ENCODE assay signal across 16 cellular contexts in the genomic region with DNA sequence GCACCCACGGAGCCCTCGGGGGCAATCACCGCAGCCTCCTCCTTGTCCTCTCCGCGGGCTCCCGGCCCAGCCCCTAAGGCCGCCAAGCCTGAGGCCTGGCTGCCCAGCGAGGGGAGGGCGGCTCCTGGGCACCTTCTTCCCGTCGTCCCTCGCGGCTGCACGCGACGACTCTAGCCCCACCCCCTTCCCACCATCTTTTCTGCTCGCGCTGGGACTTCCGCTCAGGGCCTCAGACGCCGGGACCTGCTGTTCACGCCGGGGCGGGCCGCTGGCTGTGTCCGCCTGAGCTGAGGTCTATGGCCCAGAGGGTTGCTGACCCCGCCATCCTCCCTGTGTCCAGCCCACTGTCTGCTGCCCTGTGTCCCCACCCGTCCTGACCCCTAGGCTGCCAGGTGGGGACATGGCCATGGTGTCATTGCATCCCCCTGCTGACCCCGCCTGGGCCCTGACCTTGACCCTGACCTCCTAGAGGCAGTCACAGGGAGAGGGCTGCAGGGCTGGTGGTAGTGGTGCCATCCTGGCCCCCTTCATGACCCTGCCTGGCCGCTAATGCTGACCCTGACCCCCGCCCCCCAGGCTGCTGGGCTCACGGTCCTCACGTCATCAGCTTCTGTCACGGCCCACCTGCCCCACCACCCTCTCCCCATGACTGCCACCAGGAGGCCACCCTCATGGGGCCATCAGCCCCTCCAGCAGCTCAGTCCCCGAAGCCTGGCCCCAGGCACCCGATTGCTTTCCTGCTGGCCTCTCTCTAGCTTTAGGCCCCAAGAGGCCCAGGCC.
DNase-seq lines count a peak whose midpoint lies in the region; ATAC-seq and TF ChIP-seq lines count a peak whose summit lies in the region.
"Had no signal": no experiment of that assay in that cellular context is flagged by ENCODE, and none has a peak within 500 bp of the region (broad histone marks: within the 10 kb centered on the region; RNA-seq: fewer than 3 reads in every experiment).

No MANE protein-coding gene starts in this region.

- no peaks in the 10 kb centered on the region for H3K9me3 ChIP-seq in lower lobe of right lung

- no peak overlapping the region for H3K4me3 ChIP-seq in lower lobe of right lung
- H3K4me3 ChIP-seq: BLaER1 treated with 17β-estradiol and CSF1 and Interleukin-3, amounts not matched to agents 10 nM and 100 nM had no signal

- peak overlapping the region in 1 of 2 donors; percentile 16 for H3K27ac Mint-ChIP-seq in stimulated activated naive CD8-positive, alpha-beta T cell treated with anti-CD3 and anti-CD28 coated beads, Interleukin-15, amount 100 ng/mL, for 72 hours
- no peak overlapping the region for H3K27ac Mint-ChIP-seq in stimulated activated memory B cell treated with anti-CD40 and anti-IgM and Interleukin-4, amounts not matched to agents 10 μg/mL and 1 μg/mL and 100 μg/mL, for 72 hours
- H3K27ac Mint-ChIP-seq: H9 had no signal

- H3K27me3 ChIP-seq in lower lobe of right lung (ENCODE audit: low read depth): no peaks in the 10 kb centered on the region
- H3K27me3 ChIP-seq: BLaER1 treated with 17β-estradiol and CSF1 and Interleukin-3, amounts not matched to agents 10 nM and 100 nM had no signal

- no peaks in the 10 kb centered on the region for H3K4me1 ChIP-seq in lower lobe of right lung

- H3K4me3 Mint-ChIP-seq in stimulated activated naive CD8-positive, alpha-beta T cell treated with anti-CD3 and anti-CD28 coated beads, Interleukin-15, amount 100 ng/mL, for 72 hours: no peak overlapping the region
- H3K4me3 Mint-ChIP-seq in stimulated activated memory B cell treated with anti-CD40 and anti-IgM and Interleukin-4, amounts not matched to agents 10 μg/mL and 1 μg/mL and 100 μg/mL, for 72 hours: no peak overlapping the region
- H3K4me3 Mint-ChIP-seq: CD8-positive, alpha-beta memory T cell; H9 had no signal

- intact Hi-C loops in lower lobe of right lung (cut with DNase I): no loop called here

- H3K36me3 Mint-ChIP-seq in stimulated activated memory B cell treated with anti-CD40 and anti-IgM and Interleukin-4, amounts not matched to agents 10 μg/mL and 1 μg/mL and 100 μg/mL, for 72 hours: peaks cover 12% of the 10 kb centered on the region
- H3K36me3 Mint-ChIP-seq: CD8-positive, alpha-beta memory T cell had no signal

- H3K36me3 ChIP-seq in lower lobe of right lung: no peaks in the 10 kb centered on the region
- H3K36me3 ChIP-seq: BLaER1 treated with 17β-estradiol and CSF1 and Interleukin-3, amounts not matched to agents 10 nM and 100 nM had no signal

- no peak for TF ChIP-seq CTCF in lower lobe of right lung (IDR thresholded peaks at IDR 0.05)

- no peaks in the 10 kb centered on the region for H3K4me1 Mint-ChIP-seq in stimulated activated naive CD8-positive, alpha-beta T cell treated with anti-CD3 and anti-CD28 coated beads, Interleukin-15, amount 100 ng/mL, for 72 hours
- no peaks in the 10 kb centered on the region for H3K4me1 Mint-ChIP-seq in stimulated activated memory B cell treated with anti-CD40 and anti-IgM and Interleukin-4, amounts not matched to agents 10 μg/mL and 1 μg/mL and 100 μg/mL, for 72 hours
- H3K4me1 Mint-ChIP-seq: CD8-positive, alpha-beta memory T cell had no signal

- ATAC-seq in stimulated activated naive CD8-positive, alpha-beta T cell treated with anti-CD3 and anti-CD28 coated beads, Interleukin-15, amount 100 ng/mL, for 72 hours: peak; percentile 7
- ATAC-seq in stimulated activated naive CD8-positive, alpha-beta T cell treated with anti-CD3 and anti-CD28 coated beads, Interleukin-15, Interleukin-2, amounts not matched to agents 100 U/mL and 50 U/mL, for 24 hours: no peak
- ATAC-seq in lower lobe of right lung (peak in 1 of 2 donors; percentile 7), GM19324 (IDR thresholded peaks at IDR 0.05; ENCODE audit: low FRiP score, unreplicated experiment) (no peak)
- peak; percentile 31 for ATAC-seq in stimulated activated memory B cell treated with anti-CD40 and anti-IgM and Interleukin-4, amounts not matched to agents 10 μg/mL and 1 μg/mL and 100 μg/mL, for 72 hours

- no peaks in the 10 kb centered on the region for H3K9me3 Mint-ChIP-seq in stimulated activated naive CD8-positive, alpha-beta T cell treated with anti-CD3 and anti-CD28 coated beads, Interleukin-15, amount 100 ng/mL, for 72 hours
- no peaks in the 10 kb centered on the region for H3K9me3 Mint-ChIP-seq in stimulated activated memory B cell treated with anti-CD40 and anti-IgM and Interleukin-4, amounts not matched to agents 10 μg/mL and 1 μg/mL and 100 μg/mL, for 72 hours
- H3K9me3 Mint-ChIP-seq: CD8-positive, alpha-beta memory T cell had no signal

- no peak overlapping the region for H3K27ac ChIP-seq in lower lobe of right lung
- H3K27ac ChIP-seq: BLaER1 treated with 17β-estradiol and CSF1 and Interleukin-3, amounts not matched to agents 10 nM and 100 nM had no signal

- no peaks in the 10 kb centered on the region for H3K27me3 Mint-ChIP-seq in stimulated activated naive CD8-positive, alpha-beta T cell treated with anti-CD3 and anti-CD28 coated beads, Interleukin-15, amount 100 ng/mL, for 72 hours
- no peaks in the 10 kb centered on the region for H3K27me3 Mint-ChIP-seq in stimulated activated memory B cell treated with anti-CD40 and anti-IgM and Interleukin-4, amounts not matched to agents 10 μg/mL and 1 μg/mL and 100 μg/mL, for 72 hours

- no peak for DNase-seq in stimulated activated naive CD8-positive, alpha-beta T cell treated with anti-CD3 and anti-CD28 coated beads, Interleukin-15, amount 100 ng/mL, for 72 hours
- DNase-seq in stimulated activated naive CD8-positive, alpha-beta T cell treated with anti-CD3 and anti-CD28 coated beads, Interleukin-15, Interleukin-2, amounts not matched to agents 100 U/mL and 50 U/mL, for 24 hours: no peak
- DNase-seq in lower lobe of right lung (peak; percentile 32), NCI-H748 treated with DMSO at 0.1 percent for 48 hours (lab: John Stamatoyannopoulos, UW) (no peak)
- no peak for DNase-seq in stimulated activated CD4-positive, alpha-beta T cell treated with anti-CD3 and anti-CD28 coated beads, Interleukin-4, amount 100 ng/mL, for 24 hours
- DNase-seq: CD8-positive, alpha-beta memory T cell; H9; KBM-7; NCI-H1105 treated with DMSO at 0.1 percent for 48 hours; NCI-H1694 treated with DMSO at 0.1 percent for 48 hours; NCI-H82; OCI-M1; SIG-M5 had no signal

Comparison
In these comparisons a context has a peak if more than half of its experiments do, and no peak if none do; other contexts are left out.
1. ATAC-seq: peak in stimulated activated naive CD8-positive, alpha-beta T cell treated with anti-CD3 and anti-CD28 coated beads, Interleukin-15, amount 100 ng/mL, for 72 hours (single experiment) and stimulated activated memory B cell treated with anti-CD40 and anti-IgM and Interleukin-4, amounts not matched to agents 10 μg/mL and 1 μg/mL and 100 μg/mL, for 72 hours (single experiment); none in stimulated activated naive CD8-positive, alpha-beta T cell treated with anti-CD3 and anti-CD28 coated beads, Interleukin-15, Interleukin-2, amounts not matched to agents 100 U/mL and 50 U/mL, for 24 hours (single experiment) and GM19324 (single experiment).